ENCODE assay signal across 12 cellular contexts in the genomic region with DNA sequence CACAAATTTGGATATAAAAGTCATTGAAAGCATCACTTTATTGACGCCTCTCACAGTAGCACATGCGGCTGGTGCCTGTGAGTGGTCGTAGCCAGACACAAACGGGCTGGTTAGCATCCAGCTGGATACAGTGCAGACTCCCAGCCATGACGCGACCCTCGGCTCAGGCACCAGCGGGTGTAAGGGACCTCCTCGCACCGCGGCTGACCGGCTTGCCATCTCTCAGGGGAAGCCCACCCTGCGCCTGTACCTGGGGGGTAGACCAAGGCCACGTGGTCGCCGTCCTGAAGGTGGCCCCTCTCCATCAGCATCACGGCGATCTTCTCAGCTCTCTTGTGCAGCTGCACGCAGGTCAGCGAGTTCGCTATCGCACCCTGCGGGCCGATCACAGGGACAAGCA.
A peak's percentile ranks its signal among the peaks of the same experiment; 100 is the strongest.
DNase-seq lines count a peak whose midpoint lies in the region; ATAC-seq, FAIRE-seq and TF ChIP-seq lines count a peak whose summit lies in the region.
"Had no signal": no experiment of that assay in that cellular context is flagged by ENCODE, and none has a peak within 500 bp of the region (broad histone marks: within the 10 kb centered on the region; RNA-seq: fewer than 3 reads in every experiment).

No MANE protein-coding gene starts in this region.

- no peaks in the 10 kb centered on the region for H3K27me3 ChIP-seq in H7 (ENCODE audit: control insufficient read depth, insufficient read depth, low read length)
- no peaks in the 10 kb centered on the region for H3K27me3 ChIP-seq in astrocyte (ENCODE audit: insufficient read depth, low read length)
- no peaks in the 10 kb centered on the region for H3K27me3 ChIP-seq in upper lobe of right lung

- no peaks in the 10 kb centered on the region for H3K4me1 Mint-ChIP-seq in astrocyte (ENCODE audit: low read depth, unreplicated experiment)
- H3K4me1 Mint-ChIP-seq in T-helper 2 cell treated with Interferon-gamma antibody and Interleukin-4, amounts not matched to agents 5 μg/mL and 100 μg/mL, for 36 hours (ENCODE audit: low read depth) = no peaks in the 10 kb centered on the region
- H3K4me1 Mint-ChIP-seq: IgD-negative memory B cell had no signal

- intact Hi-C loops in upper lobe of right lung (cut with DNase I) = no loop called here

- FAIRE-seq in astrocyte (lab: Jason Lieb, UNC) = no peak
- FAIRE-seq: A549, H54 had no signal

- H3K4me3 Mint-ChIP-seq in astrocyte (ENCODE audit: unreplicated experiment) = no peak overlapping the region
- no peak overlapping the region for H3K4me3 Mint-ChIP-seq in T-helper 2 cell treated with Interferon-gamma antibody and Interleukin-4, amounts not matched to agents 5 μg/mL and 100 μg/mL, for 36 hours
- H3K4me3 Mint-ChIP-seq: CD8-positive, alpha-beta memory T cell; IgD-negative memory B cell had no signal

- peak overlapping the region; percentile 26 for H3K27ac Mint-ChIP-seq in astrocyte (ENCODE audit: unreplicated experiment)
- H3K27ac Mint-ChIP-seq in T-helper 2 cell treated with Interferon-gamma antibody and Interleukin-4, amounts not matched to agents 5 μg/mL and 100 μg/mL, for 36 hours = no peak overlapping the region
- H3K27ac Mint-ChIP-seq: IgD-negative memory B cell had no signal

- no peaks in the 10 kb centered on the region for H4K20me1 ChIP-seq in astrocyte (ENCODE audit: insufficient read depth, low read length)

- H3K79me2 ChIP-seq in astrocyte (ENCODE audit: insufficient read depth, low read length) = peaks cover 3% of the 10 kb centered on the region

- no peaks in the 10 kb centered on the region for H3K27me3 Mint-ChIP-seq in astrocyte (ENCODE audit: low read depth, unreplicated experiment)
- no peaks in the 10 kb centered on the region for H3K27me3 Mint-ChIP-seq in T-helper 2 cell treated with Interferon-gamma antibody and Interleukin-4, amounts not matched to agents 5 μg/mL and 100 μg/mL, for 36 hours (ENCODE audit: low read depth)
- H3K27me3 Mint-ChIP-seq: CD8-positive, alpha-beta memory T cell; IgD-negative memory B cell had no signal

- H3K27ac ChIP-seq in astrocyte (ENCODE audit: low read depth, low read length) (no peak overlapping the region), upper lobe of right lung (no peak overlapping the region)
- H3K27ac ChIP-seq: A549, GM23248 had no signal

- DNase-seq in H7 (peak; percentile 35), astrocyte (ENCODE audit: low read depth) (no peak), mesenteric fat pad (ENCODE audit: low spot score) (peak; percentile 79), upper lobe of right lung (peak; percentile 56), EL (no peak)
- DNase-seq in T-helper 2 cell treated with Interferon-gamma antibody and Interleukin-4, amounts not matched to agents 5 μg/mL and 100 μg/mL, for 36 hours (ENCODE audit: low spot score) = no peak
- DNase-seq: DMS53, GM23248 had no signal

- H3K4me3 ChIP-seq in H7 (ENCODE audit: insufficient read depth, low read depth, low read length) = no peak overlapping the region
- no peak overlapping the region for H3K4me3 ChIP-seq in astrocyte (ENCODE audit: insufficient read depth, low read depth, low read length)
- no peak overlapping the region for H3K4me3 ChIP-seq in upper lobe of right lung
- H3K4me3 ChIP-seq: A549, GM23248 had no signal

- no peak overlapping the region for H2AFZ ChIP-seq in astrocyte (ENCODE audit: low read depth, low read length)
- H2AFZ ChIP-seq: GM23248 had no signal

- TF ChIP-seq CTCF in astrocyte (IDR thresholded peaks at IDR 0.05; ENCODE audit: insufficient read depth, low read depth, low read length) = no peak
- no peak for TF ChIP-seq CTCF in upper lobe of right lung (IDR thresholded peaks at IDR 0.05)

- H3K9me3 ChIP-seq in astrocyte (ENCODE audit: insufficient read depth, low read depth, low read length) = no peaks in the 10 kb centered on the region
- H3K9me3 ChIP-seq in upper lobe of right lung = no peaks in the 10 kb centered on the region
- H3K9me3 ChIP-seq: A549 had no signal

- ATAC-seq in upper lobe of right lung = no peak
- ATAC-seq: A549 had no signal

- H3K4me1 ChIP-seq in astrocyte (ENCODE audit: insufficient read depth, low read length) (no peaks in the 10 kb centered on the region), upper lobe of right lung (no peaks in the 10 kb centered on the region)
- H3K4me1 ChIP-seq: A549 had no signal

- H3K36me3 ChIP-seq in H7 (replicated peaks; ENCODE audit: control insufficient read depth, insufficient read depth, low read length) (no peaks in the 10 kb centered on the region; the same call in none of the 2 replicates), astrocyte (ENCODE audit: insufficient read depth, low read length) (peaks cover 3% of the 10 kb centered on the region), upper lobe of right lung (peaks cover 22% of the 10 kb centered on the region)

- no peak overlapping the region for H3K4me2 ChIP-seq in astrocyte (ENCODE audit: low read length)
- H3K4me2 ChIP-seq: A549 had no signal

- no peaks in the 10 kb centered on the region for H3K9me3 Mint-ChIP-seq in astrocyte (ENCODE audit: unreplicated experiment)
- peaks cover 8% of the 10 kb centered on the region for H3K9me3 Mint-ChIP-seq in T-helper 2 cell treated with Interferon-gamma antibody and Interleukin-4, amounts not matched to agents 5 μg/mL and 100 μg/mL, for 36 hours
- H3K9me3 Mint-ChIP-seq: CD8-positive, alpha-beta memory T cell; IgD-negative memory B cell had no signal

- H3K9ac ChIP-seq in astrocyte (ENCODE audit: low read length) = no peak overlapping the region
- H3K9ac ChIP-seq: GM23248 had no signal

- peaks cover 31% of the 10 kb centered on the region for H3K36me3 Mint-ChIP-seq in astrocyte (ENCODE audit: low read depth, unreplicated experiment)
- H3K36me3 Mint-ChIP-seq in T-helper 2 cell treated with Interferon-gamma antibody and Interleukin-4, amounts not matched to agents 5 μg/mL and 100 μg/mL, for 36 hours (ENCODE audit: low read depth) = peaks cover 2% of the 10 kb centered on the region
- H3K36me3 Mint-ChIP-seq: IgD-negative memory B cell had no signal

Comparison
In these comparisons a context has a peak if more than half of its experiments do, and no peak if none do; other contexts are left out.
1. DNase-seq: peak in H7 (single experiment), mesenteric fat pad (single experiment) and upper lobe of right lung (single experiment); none in astrocyte (single experiment), EL (single experiment) and T-helper 2 cell treated with Interferon-gamma antibody and Interleukin-4, amounts not matched to agents 5 μg/mL and 100 μg/mL, for 36 hours (single experiment).